In genomic region chr3:114005406-114005987, GRCh38 we compare ENCODE assay signal across 11 cellular contexts. TPM values are rescaled to one million over a fixed set of nuclear protein-coding genes. Genes with fewer than 3 reads are reported as not detected.
A peak's percentile ranks its signal among the peaks of the same experiment; 100 is the strongest.
DNase-seq lines count a peak whose midpoint lies in the region; ATAC-seq and TF ChIP-seq lines count a peak whose summit lies in the region.
"Had no signal": no experiment of that assay in that cellular context is flagged by ENCODE, and none has a peak within 500 bp of the region (broad histone marks: within the 10 kb centered on the region; RNA-seq: fewer than 3 reads in every experiment).

No MANE protein-coding gene starts in this region.

- no peaks in the 10 kb centered on the region for H3K27me3 Mint-ChIP-seq in IgD-negative memory B cell

- intact Hi-C loops in cardiac septum (cut with DNase I), result no loop called here

- H3K9me3 Mint-ChIP-seq in IgD-negative memory B cell, result no peaks in the 10 kb centered on the region
- H3K9me3 Mint-ChIP-seq: nephron had no signal

- DNase-seq in GM12864 (ENCODE audit: low read depth) (peak; percentile 41), NK-92 (lab: John Stamatoyannopoulos, UW; ENCODE audit: unreplicated experiment) (no peak), OCI-M2 (lab: John Stamatoyannopoulos, UW; ENCODE audit: unreplicated experiment) (no peak), cardiac septum (ENCODE audit: low spot score) (no peak), NCI-H748 treated with DMSO at 0.1 percent for 48 hours (lab: John Stamatoyannopoulos, UW) (no peak)
- DNase-seq: NCI-H2081 had no signal

- peaks cover 22 to 31% (median 27%) of the 10 kb centered on the region in 3 donors for H3K4me1 Mint-ChIP-seq in IgD-negative memory B cell
- H3K4me1 Mint-ChIP-seq: nephron had no signal

- peak; percentile 20 for TF ChIP-seq CTCF in GM12864 (IDR thresholded peaks at IDR 0.05; ENCODE audit: low read depth, low read length, missing control alignments)

- H3K27ac Mint-ChIP-seq in IgD-negative memory B cell, result peak overlapping the region; percentile 96 to 98 (median 97)
- H3K27ac Mint-ChIP-seq: nephron had no signal

- peak; percentile 97 for ATAC-seq in GM19397 (IDR thresholded peaks at IDR 0.05; ENCODE audit: unreplicated experiment)
- ATAC-seq in HG02884 (IDR thresholded peaks at IDR 0.05; ENCODE audit: unreplicated experiment), result peak; percentile 92
- ATAC-seq: Right ventricle myocardium inferior had no signal

- peaks cover 8% of the 10 kb centered on the region for H3K36me3 Mint-ChIP-seq in IgD-negative memory B cell

- H3K4me3 Mint-ChIP-seq in IgD-negative memory B cell, result peak overlapping the region; percentile 65 to 93 (median 86)
- H3K4me3 Mint-ChIP-seq: nephron had no signal

- H3K4me3 ChIP-seq in GM12864 (ENCODE audit: low read depth, low read length), result no peak overlapping the region

RNA-seq across cellular contexts. Expression of gene CCDC191, which starts 50.8 kb away (rescaled TPM):
- polyA plus RNA-seq in IgD-negative memory B cell, result 13.3 TPM
- total RNA-seq in cardiac septum, result 1.2 TPM

RNA-seq across cellular contexts. Expression of gene QTRT2, which starts 51.0 kb away (rescaled TPM):
- polyA plus RNA-seq in IgD-negative memory B cell, result 25.4 TPM
- total RNA-seq in cardiac septum, result 6.5 TPM

RNA-seq across cellular contexts. Expression of gene ZDHHC23, which starts 57.7 kb away (rescaled TPM):
- polyA plus RNA-seq in IgD-negative memory B cell, result 4.1 TPM
- total RNA-seq in cardiac septum, result 2.9 TPM
